Comparison of ENCODE assay signal across 18 cellular contexts in genomic region chr20:37511605-37512275, GRCh38. TPM values are rescaled to one million over a fixed set of nuclear protein-coding genes. Genes with fewer than 3 reads are reported as not detected.
DNase-seq lines count a peak whose midpoint lies in the region; ATAC-seq and TF ChIP-seq lines count a peak whose summit lies in the region.
"Had no signal": no experiment of that assay in that cellular context is flagged by ENCODE, and none has a peak within 500 bp of the region (broad histone marks: within the 10 kb centered on the region; RNA-seq: fewer than 3 reads in every experiment).

No MANE protein-coding gene starts in this region.

- no peaks in the 10 kb centered on the region for H3K4me1 Mint-ChIP-seq in T-helper 2 cell treated with Interferon-gamma antibody and Interleukin-4, amounts not matched to agents 5 μg/mL and 100 μg/mL, for 36 hours (ENCODE audit: low read depth)

- peak; percentile 78 for DNase-seq in AG08396 (ENCODE audit: low spot score)
- DNase-seq in HCEC 1CT, result peak; percentile 76
- peak in 1 of 2 donors; percentile 31 for DNase-seq in foreskin keratinocyte
- no peak for DNase-seq in T-helper 2 cell treated with Interferon-gamma antibody and Interleukin-4, amounts not matched to agents 5 μg/mL and 100 μg/mL, for 36 hours (ENCODE audit: low spot score)
- no peak for DNase-seq in NCI-H2196 (lab: John Stamatoyannopoulos, UW; ENCODE audit: unreplicated experiment)
- no peak for DNase-seq in stimulated activated CD4-positive, alpha-beta T cell treated with anti-CD3 and anti-CD28 coated beads, Interleukin-2, amount 100 ng/mL, for 48 hours
- no peak for DNase-seq in KG1 (lab: John Stamatoyannopoulos, UW)
- DNase-seq: activated CD8-positive, alpha-beta T cell treated with anti-CD3 and anti-CD28 coated beads for 36 hours; activated gamma-delta T cell treated with Interleukin-2 at 50 U/mL for 16 hours; caudate nucleus; DND-41; mesendoderm; NCI-H69; occipital lobe; Right ventricle myocardium superior; stimulated activated CD8-positive, alpha-beta memory T cell treated with anti-CD3 and anti-CD28 coated beads, Interleukin-4, amount 100 ng/mL, for 48 hours had no signal

- no peak for TF ChIP-seq CTCF in foreskin keratinocyte (conservative IDR thresholded peaks at IDR 0.05)

- no peak overlapping the region for H3K27ac Mint-ChIP-seq in T-helper 2 cell treated with Interferon-gamma antibody and Interleukin-4, amounts not matched to agents 5 μg/mL and 100 μg/mL, for 36 hours
- H3K27ac Mint-ChIP-seq: activated CD8-positive, alpha-beta T cell treated with anti-CD3 and anti-CD28 coated beads for 36 hours had no signal

- peaks cover 2% of the 10 kb centered on the region for H3K36me3 Mint-ChIP-seq in T-helper 2 cell treated with Interferon-gamma antibody and Interleukin-4, amounts not matched to agents 5 μg/mL and 100 μg/mL, for 36 hours (ENCODE audit: low read depth)

- H3K27me3 ChIP-seq in foreskin keratinocyte, result no peaks in the 10 kb centered on the region

- H3K4me3 Mint-ChIP-seq in T-helper 2 cell treated with Interferon-gamma antibody and Interleukin-4, amounts not matched to agents 5 μg/mL and 100 μg/mL, for 36 hours, result no peak overlapping the region
- H3K4me3 Mint-ChIP-seq: activated CD8-positive, alpha-beta T cell treated with anti-CD3 and anti-CD28 coated beads for 36 hours had no signal

- no peak overlapping the region for H3K27ac ChIP-seq in foreskin keratinocyte
- H3K27ac ChIP-seq: epithelial cell of prostate had no signal

- ATAC-seq in SK-N-SH treated with all-trans-retinoic acid at 6 μM for 48 hours (peak; percentile 91), foreskin keratinocyte (peak; percentile 40)
- ATAC-seq: activated CD8-positive, alpha-beta T cell treated with anti-CD3 and anti-CD28 coated beads for 36 hours had no signal

- H3K27me3 Mint-ChIP-seq in T-helper 2 cell treated with Interferon-gamma antibody and Interleukin-4, amounts not matched to agents 5 μg/mL and 100 μg/mL, for 36 hours (ENCODE audit: low read depth), result no peaks in the 10 kb centered on the region
- H3K27me3 Mint-ChIP-seq: activated CD8-positive, alpha-beta T cell treated with anti-CD3 and anti-CD28 coated beads for 36 hours had no signal

- H3K4me1 ChIP-seq in foreskin keratinocyte, result peaks cover 4% of the 10 kb centered on the region

- H3K9me3 Mint-ChIP-seq in T-helper 2 cell treated with Interferon-gamma antibody and Interleukin-4, amounts not matched to agents 5 μg/mL and 100 μg/mL, for 36 hours, result no peaks in the 10 kb centered on the region
- H3K9me3 Mint-ChIP-seq: activated CD8-positive, alpha-beta T cell treated with anti-CD3 and anti-CD28 coated beads for 36 hours had no signal

TF ChIP-seq in SK-N-SH treated with all-trans-retinoic acid at 6 μM for 48 hours, 23 proteins besides CTCF, POLR2A, EP300 and RAD21:
- TF ChIP-seq ZNF70 (CRISPR knock-in tag; IDR thresholded peaks at IDR 0.05) (no peak), ZC3H10 (CRISPR knock-in tag; IDR thresholded peaks at IDR 0.05) (no peak), RARB (CRISPR knock-in tag; IDR thresholded peaks at IDR 0.05) (no peak), ARNTL (CRISPR knock-in tag; IDR thresholded peaks at IDR 0.05; ENCODE audit: borderline replicate concordance, low read depth) (no peak), PPARA (CRISPR knock-in tag; IDR thresholded peaks at IDR 0.05; ENCODE audit: borderline replicate concordance) (no peak), POU6F1 (CRISPR knock-in tag; IDR thresholded peaks at IDR 0.05; ENCODE audit: borderline replicate concordance, low read depth) (no peak)

RNA-seq across cellular contexts. Expression of gene NNAT, which starts 9.3 kb away (rescaled TPM):
- 0.54 and 0.88 TPM in 2 replicates for total RNA-seq in foreskin keratinocyte
- 1.0 and 1.2 TPM in 2 replicates for polyA plus RNA-seq in foreskin keratinocyte
- total RNA-seq: Right ventricle myocardium superior had no signal

RNA-seq across cellular contexts. Expression of gene BLCAP, which starts 15.9 kb away (rescaled TPM):
- total RNA-seq in foreskin keratinocyte, result 80.5 and 82.5 TPM in 2 replicates
- polyA plus RNA-seq in foreskin keratinocyte, result 71.9 and 87.3 TPM in 2 replicates

Comparison
In these comparisons a context has a peak if more than half of its experiments do, and no peak if none do; other contexts are left out.
1. DNase-seq: peak in AG08396 (single experiment) and HCEC 1CT (single experiment); none in T-helper 2 cell treated with Interferon-gamma antibody and Interleukin-4, amounts not matched to agents 5 μg/mL and 100 μg/mL, for 36 hours (single experiment), NCI-H2196 (single experiment), stimulated activated CD4-positive, alpha-beta T cell treated with anti-CD3 and anti-CD28 coated beads, Interleukin-2, amount 100 ng/mL, for 48 hours (0 of 2) and KG1 (single experiment).